9 cellular contexts compared by ENCODE assay signal in genomic region chr5:149445739-149446369, GRCh38.
DNase-seq lines count a peak whose midpoint lies in the region; ATAC-seq and TF ChIP-seq lines count a peak whose summit lies in the region.
"Had no signal": no experiment of that assay in that cellular context is flagged by ENCODE, and none has a peak within 500 bp of the region (broad histone marks: within the 10 kb centered on the region; RNA-seq: fewer than 3 reads in every experiment).

No MANE protein-coding gene starts in this region.

- no peak overlapping the region for H3K4me3 ChIP-seq in BJ (ENCODE audit: low read depth, low read length)

- no peaks in the 10 kb centered on the region for H3K36me3 ChIP-seq in BJ (ENCODE audit: control insufficient read depth, insufficient read depth, low read length)

- no peaks in the 10 kb centered on the region for H3K27me3 ChIP-seq in BJ (ENCODE audit: control insufficient read depth, insufficient read depth, low read length)

- ATAC-seq in HG02678 (IDR thresholded peaks at IDR 0.05; ENCODE audit: unreplicated experiment), result no peak

- TF ChIP-seq CTCF in BJ (IDR thresholded peaks at IDR 0.05; ENCODE audit: insufficient read depth, low read depth, low read length), result no peak

- peak overlapping the region; percentile 28 for H3K27ac ChIP-seq in epithelial cell of prostate

- peak; percentile 100 for DNase-seq in BJ (ENCODE audit: low read depth)
- DNase-seq in NCI-H146 treated with DMSO at 0.1 percent for 48 hours (lab: John Stamatoyannopoulos, UW; ENCODE audit: unreplicated experiment), result peak; percentile 4
- DNase-seq in epithelial cell of prostate (ENCODE audit: low read depth, low spot score), result no peak
- DNase-seq in myocyte (ENCODE audit: low read depth), result peak; percentile 88
- no peak for DNase-seq in cortex of kidney (lab: John Stamatoyannopoulos, UW)
- no peak for DNase-seq in SIG-M5 (lab: John Stamatoyannopoulos, UW)
- no peak for DNase-seq in NCI-H2081 treated with DMSO at 0.1 percent for 48 hours (lab: John Stamatoyannopoulos, UW)
- DNase-seq: activated T-cell treated with anti-CD3 and anti-CD28 coated beads, Interleukin-2, amount 50 U/mL, for 24 hours had no signal

- CTCF ChIA-PET in BJ (lab: Yijun Ruan, JAX), result interaction anchor here (0.6 to 13.4 kb wide), 15 partner anchors 37 to 178 kb away, joined by 3 to 107 read pairs (median 5); partner anchors contain the start of gene CSNK1A1

- POLR2A ChIA-PET in BJ (lab: Charles Lee), result interaction anchor here (0.6 to 1.2 kb wide), 7 partner anchors 24 to 116 kb away, joined by 3 to 9 read pairs (median 4); partner anchors contain the start of gene CSNK1A1

Comparison
In these comparisons a context has a peak if more than half of its experiments do, and no peak if none do; other contexts are left out.
1. DNase-seq: peak in BJ (single experiment), NCI-H146 treated with DMSO at 0.1 percent for 48 hours (single experiment) and myocyte (single experiment); none in epithelial cell of prostate (single experiment), cortex of kidney (single experiment), SIG-M5 (single experiment) and NCI-H2081 treated with DMSO at 0.1 percent for 48 hours (single experiment).